Comparison of ENCODE assay signal across 8 cellular contexts in the genomic region with DNA sequence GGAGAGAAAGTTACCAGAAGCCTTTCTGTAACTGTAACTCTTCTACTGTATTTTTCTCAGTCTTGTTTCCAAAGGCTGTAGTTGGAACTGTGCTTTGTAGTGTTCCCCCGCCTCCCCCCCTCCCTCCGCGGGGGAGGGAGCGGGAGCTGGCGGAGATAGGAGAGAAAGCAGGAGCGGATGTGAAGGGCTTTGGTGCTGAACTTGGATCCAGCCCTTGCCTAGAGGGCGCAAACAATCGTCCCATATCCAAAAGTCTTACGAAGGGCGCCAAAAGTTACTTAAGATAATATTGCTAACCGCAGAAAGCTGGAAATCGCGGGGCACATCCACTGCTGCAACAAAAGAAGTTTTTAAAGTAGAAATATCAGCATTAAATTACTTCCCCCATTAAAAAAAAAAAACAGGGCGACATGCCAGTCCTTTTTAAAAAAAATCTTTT. TPM values are rescaled to one million over a fixed set of nuclear protein-coding genes. Genes with fewer than 3 reads are reported as not detected.
DNase-seq lines count a peak whose midpoint lies in the region; ATAC-seq and TF ChIP-seq lines count a peak whose summit lies in the region.

No MANE protein-coding gene starts in this region.

- ATAC-seq in GM23338 = peak; percentile 31
- no peak for ATAC-seq in HG02763 (IDR thresholded peaks at IDR 0.05; ENCODE audit: unreplicated experiment)

- H3K27me3 Mint-ChIP-seq in GM23338 (ENCODE audit: insufficient read depth, low read depth, poor library complexity) = peaks cover 61% of the 10 kb centered on the region

- H3K9ac ChIP-seq in OCI-LY1 (ENCODE audit: low read length) (peak overlapping the region; percentile 57), mammary epithelial cell (ENCODE audit: insufficient read depth, low read length) (peak overlapping the region; percentile 52), skeletal muscle tissue (ENCODE audit: low read depth in 1 of 3, low read length in 3 of 3) (peak overlapping the region; percentile 10 to 60 (median 50))

- no TSS peak for BruUV-seq in mammary epithelial cell (replicated peaks; lab: Mats Ljungman, UMichigan)

- peaks cover 3% of the 10 kb centered on the region; the same call in 1 of the 3 replicates for H3K36me3 Mint-ChIP-seq in GM23338 (ENCODE audit: low read depth)

- in situ Hi-C loops in mammary epithelial cell (cut with MboI; ENCODE audit: low sequenced_read_pairs in 2 of 2) = loop anchor here in 1 of 2 donors (10.0 kb wide), 1 partner anchor 255 kb away; no protein-coding TSS in a partner anchor

- POLR2A ChIA-PET in AG04449 (lab: Yijun Ruan, JAX) = no interaction called here

- DNase-seq in AG04449 (ENCODE audit: low read depth, low spot score) (no peak), GM23338 (ENCODE audit: low spot score) (peak; percentile 88), mammary epithelial cell (peak; percentile 68), iPS-NIHi7 (ENCODE audit: extremely low spot score) (peak; percentile 59), NK-92 (lab: John Stamatoyannopoulos, UW; ENCODE audit: unreplicated experiment) (no peak)

- no peaks in the 10 kb centered on the region for H3K9me3 ChIP-seq in OCI-LY1 (ENCODE audit: low read length)
- H3K9me3 ChIP-seq in mammary epithelial cell (replicated peaks; ENCODE audit: insufficient read depth, low read length) = no peaks in the 10 kb centered on the region
- no peaks in the 10 kb centered on the region for H3K9me3 ChIP-seq in skeletal muscle tissue (ENCODE audit: control insufficient read depth in 3 of 3, low read length in 3 of 3)

- intact Hi-C loops in mammary epithelial cell (cut with micrococcal nuclease) = loop anchor here (2.0 kb wide), 2 partner anchors 61 to 207 kb away; no protein-coding TSS in a partner anchor

- H3F3A ChIP-seq in GM23338 (replicated peaks; ENCODE audit: low read depth) = peaks cover 14% of the 10 kb centered on the region; the same call in 1 of the 2 replicates
- peaks cover 5% of the 10 kb centered on the region; the same call in 1 of the 2 replicates for H3F3A ChIP-seq in OCI-LY1 (ENCODE audit: insufficient read depth, low read length)

- H3K4me3 Mint-ChIP-seq in GM23338 = peak overlapping the region; percentile 79

- dilution Hi-C loops in mammary epithelial cell (cut with HindIII; ENCODE audit: low sequenced_read_pairs) = no loop called here

- peak overlapping the region; percentile 37 for H3K4me3 ChIP-seq in AG04449 (ENCODE audit: low read depth, low read length)
- H3K4me3 ChIP-seq in GM23338 = peak overlapping the region; percentile 58
- H3K4me3 ChIP-seq in OCI-LY1 (ENCODE audit: low read depth, low read length, poor library complexity, severe bottlenecking) = peak overlapping the region; percentile 97
- H3K4me3 ChIP-seq in mammary epithelial cell (replicated peaks in 1 of 3; ENCODE audit: insufficient read depth in 1 of 3, low read depth in 2 of 3, low read length in 3 of 3) = peak overlapping the region; percentile 8 to 33 (median 9)
- peak overlapping the region; percentile 3 to 77 (median 24) for H3K4me3 ChIP-seq in skeletal muscle tissue (ENCODE audit: low read length in 3 of 3)

- CTCF ChIA-PET in AG04449 (lab: Yijun Ruan, JAX) = interaction anchor here (1.0 to 3.1 kb wide), 6 partner anchors 9 to 31 kb away, joined by 3 to 16 read pairs (median 6); no protein-coding TSS in a partner anchor
- CTCF ChIA-PET in mammary epithelial cell (lab: Charles Lee; ENCODE audit: low non-redundant PET) = interaction anchor here (0.7 kb wide), 2 partner anchors 91 to 438 kb away, joined by 3 to 5 read pairs; no protein-coding TSS in a partner anchor

- H3K36me3 ChIP-seq in GM23338 (ENCODE audit: insufficient read depth) (no peaks in the 10 kb centered on the region), OCI-LY1 (ENCODE audit: insufficient read depth, low read length) (no peaks in the 10 kb centered on the region), mammary epithelial cell (ENCODE audit: insufficient read depth, low read length) (no peaks in the 10 kb centered on the region), skeletal muscle tissue (ENCODE audit: control insufficient read depth in 3 of 3, insufficient read depth in 3 of 3, low read length in 3 of 3) (peaks cover 0 to 2% (median 0%) of the 10 kb centered on the region in 3 donors)

- H3K27ac ChIP-seq in GM23338 (ENCODE audit: low read depth) (no peak overlapping the region), OCI-LY1 (ENCODE audit: low read depth, low read length, poor library complexity, severe bottlenecking) (peak overlapping the region; percentile 93), mammary epithelial cell (ENCODE audit: insufficient read depth, low read depth, low read length) (peak overlapping the region; percentile 31), skeletal muscle tissue (ENCODE audit: low read depth, low read length) (peak overlapping the region; percentile 84)

- H3K9me3 Mint-ChIP-seq in GM23338 = peaks cover 2% of the 10 kb centered on the region; the same call in 2 of the 3 replicates

- TF ChIP-seq CTCF in AG04449 (IDR thresholded peaks at IDR 0.05; ENCODE audit: insufficient read depth, low read length, missing control alignments) (peak; percentile 41), GM23338 (conservative IDR thresholded peaks at IDR 0.05; ENCODE audit: low read depth in 2 of 2) (peak; percentile 42 to 44), OCI-LY1 (IDR thresholded peaks at IDR 0.05; ENCODE audit: low read length) (peak; percentile 34; the same call in 1 of the 2 replicates), mammary epithelial cell (conservative IDR thresholded peaks at IDR 0.05 in 1 of 2, IDR thresholded peaks at IDR 0.05 in 1 of 2; ENCODE audit: extremely low read depth in 1 of 2, insufficient read depth in 1 of 2, low read depth in 1 of 2, low read length in 2 of 2) (peak in 1 of 2 donors; percentile 40)

- peaks cover 45% of the 10 kb centered on the region for H3K4me1 Mint-ChIP-seq in GM23338

- H3K4me2 ChIP-seq in GM23338 (peak overlapping the region; percentile 79), OCI-LY1 (ENCODE audit: low read length) (peak overlapping the region; percentile 98), mammary epithelial cell (ENCODE audit: insufficient read depth, low read depth, low read length) (peak overlapping the region; percentile 79)

- H3K27ac Mint-ChIP-seq in GM23338 = no peak overlapping the region

- 0 out of 2 replicates have a peak, but pooled peaks cover 6% of the 10 kb centered on the region for H4K20me1 ChIP-seq in GM23338 (replicated peaks; ENCODE audit: insufficient read depth)
- no peaks in the 10 kb centered on the region for H4K20me1 ChIP-seq in OCI-LY1 (ENCODE audit: insufficient read depth, low read length)
- H4K20me1 ChIP-seq in mammary epithelial cell (ENCODE audit: insufficient read depth, low read length) = no peaks in the 10 kb centered on the region

- peaks cover 77% of the 10 kb centered on the region for H3K27me3 ChIP-seq in GM23338 (ENCODE audit: insufficient read depth)
- no peaks in the 10 kb centered on the region for H3K27me3 ChIP-seq in OCI-LY1 (ENCODE audit: insufficient read depth, low read length)
- no peaks in the 10 kb centered on the region for H3K27me3 ChIP-seq in mammary epithelial cell (ENCODE audit: insufficient read depth, low read length)
- H3K27me3 ChIP-seq in skeletal muscle tissue (ENCODE audit: control insufficient read depth in 3 of 3, insufficient read depth in 3 of 3, low read length in 3 of 3) = no peaks in the 10 kb centered on the region

- H3K79me2 ChIP-seq in GM23338 (replicated peaks; ENCODE audit: insufficient read depth) (no peaks in the 10 kb centered on the region), OCI-LY1 (ENCODE audit: insufficient read depth, low read length) (peaks cover 13% of the 10 kb centered on the region), mammary epithelial cell (ENCODE audit: insufficient read depth, low read length) (peaks cover 24% of the 10 kb centered on the region)

- H3K4me1 ChIP-seq in GM23338 (ENCODE audit: insufficient read depth) = peaks cover 50% of the 10 kb centered on the region
- H3K4me1 ChIP-seq in OCI-LY1 (ENCODE audit: insufficient read depth, low read length, severe bottlenecking) = peaks cover 62% of the 10 kb centered on the region
- peaks cover 37% of the 10 kb centered on the region for H3K4me1 ChIP-seq in mammary epithelial cell (ENCODE audit: insufficient read depth, low read length)
- peaks cover 30 to 36% (median 33%) of the 10 kb centered on the region in 3 donors for H3K4me1 ChIP-seq in skeletal muscle tissue (ENCODE audit: control insufficient read depth in 3 of 3, insufficient read depth in 3 of 3, low read length in 3 of 3)

- H3K9me2 ChIP-seq in GM23338 (ENCODE audit: insufficient read depth) = no peaks in the 10 kb centered on the region
- no peaks in the 10 kb centered on the region for H3K9me2 ChIP-seq in OCI-LY1 (ENCODE audit: low read depth, low read length)

- 0% methylated on average over 11 of the region's 14 CpGs for WGBS in mammary epithelial cell (ENCODE audit: low coverage, missing lambda C conversion rate)

- H2AFZ ChIP-seq in GM23338 (peak overlapping the region; percentile 53; the same call in 1 of the 2 replicates), OCI-LY1 (ENCODE audit: low read length) (no peak overlapping the region), mammary epithelial cell (ENCODE audit: low read depth, low read length) (peak overlapping the region; percentile 77)

TF ChIP-seq in GM23338, 12 proteins besides CTCF, POLR2A, EP300 and RAD21:
- TF ChIP-seq ZNF114 (CRISPR knock-in tag; IDR thresholded peaks at IDR 0.05) (no peak), CREB1 (CRISPR knock-in tag; IDR thresholded peaks at IDR 0.05; ENCODE audit: low read depth) (peak; percentile 27; the same call in 1 of the 2 replicates)

RNA-seq across cellular contexts. Expression of gene NFIA, which starts 2.4 kb away (rescaled TPM):
- total RNA-seq in GM23338 (2014; rRNA removed; shearing (Covaris generic)) = 0.97 and 2.5 TPM in 2 replicates
- polyA plus RNA-seq in GM23338 (2016; fragmentation: Nextera tagmentation; extraction: Ambion mirVana) (2.1 and 2.3 TPM in 2 replicates), mammary epithelial cell (27.8 TPM)
- total RNA-seq in mammary epithelial cell (10 to 100 TPM in 1 of 2 donors, 1 to 10 TPM in 1; 8.7 to 33.2 TPM), skeletal muscle tissue (31.3 TPM)
- 49.5 TPM for polyA minus RNA-seq in mammary epithelial cell

Comparison
In these comparisons a context has a peak if more than half of its experiments do, and no peak if none do; other contexts are left out.
1. DNase-seq: peak in GM23338 (single experiment), mammary epithelial cell (single experiment) and iPS-NIHi7 (single experiment); none in AG04449 (single experiment) and NK-92 (single experiment).
2. H3K4me3 ChIP-seq: peak in every context shown above with its lines; median percentile 97 in OCI-LY1; 58 in GM23338; 37 in AG04449; 24 in skeletal muscle tissue; 9 in mammary epithelial cell.
3. Peak in every context shown above with its lines, with median percentiles within 50 percentile points of each other: H3K4me2 ChIP-seq and H3K9ac ChIP-seq.